25 cellular contexts compared by ENCODE assay signal in genomic region chr7:37304926-37305325, GRCh38.
A peak's percentile ranks its signal among the peaks of the same experiment; 100 is the strongest.
DNase-seq lines count a peak whose midpoint lies in the region; ATAC-seq, FAIRE-seq and TF ChIP-seq lines count a peak whose summit lies in the region.
"Had no signal": no experiment of that assay in that cellular context is flagged by ENCODE, and none has a peak within 500 bp of the region (broad histone marks: within the 10 kb centered on the region; RNA-seq: fewer than 3 reads in every experiment).

No MANE protein-coding gene starts in this region.

- H3K4me3 ChIP-seq in ascending aorta (peak overlapping the region in 1 of 2 donors; percentile 44), left lung (no peak overlapping the region), thoracic aorta (peak overlapping the region; percentile 39), small intestine (ENCODE audit: low read depth in 1 of 2, low read length in 2 of 2) (no peak overlapping the region)
- H3K4me3 ChIP-seq: HAP-1 had no signal

- DNase-seq in M059J (ENCODE audit: low read depth) (peak; percentile 55), ascending aorta (ENCODE audit: low spot score in 2 of 2) (no peak), left lung (no peak), thoracic aorta (ENCODE audit: low spot score) (no peak), small intestine (no peak), NCI-H187 treated with DMSO at 0.1 percent for 48 hours (lab: John Stamatoyannopoulos, UW) (no peak), caudate nucleus (lab: John Stamatoyannopoulos, UW) (no peak)
- DNase-seq: BE2C; CD4-positive, CD25-positive, alpha-beta regulatory T cell; GOT3; HFFc6; KG1; NCI-H1092; NCI-H1417 treated with DMSO at 0.1 percent for 48 hours; NCI-H1694 treated with DMSO at 0.1 percent for 48 hours; NCI-H2081 treated with DMSO at 0.1 percent for 48 hours; NCI-H2171; NCI-H226; NCI-H510A treated with DMSO at 0.1 percent for 48 hours; NCI-H774; SIG-M5; T-cell had no signal

- H3K27me3 ChIP-seq in ascending aorta, result no peaks in the 10 kb centered on the region
- H3K27me3 ChIP-seq in left lung, result no peaks in the 10 kb centered on the region
- no peaks in the 10 kb centered on the region for H3K27me3 ChIP-seq in thoracic aorta (replicated peaks; ENCODE audit: insufficient read depth)
- no peaks in the 10 kb centered on the region for H3K27me3 ChIP-seq in small intestine (ENCODE audit: control insufficient read depth in 2 of 2, insufficient read depth in 2 of 2, low read length in 2 of 2)
- H3K27me3 ChIP-seq: BE2C had no signal

- FAIRE-seq in small intestine (lab: Jason Lieb, UNC), result no peak
- FAIRE-seq: D721Med, RCC 7860 had no signal

- TF ChIP-seq CTCF in ascending aorta (IDR thresholded peaks at IDR 0.05) (no peak), left lung (IDR thresholded peaks at IDR 0.05) (no peak), thoracic aorta (IDR thresholded peaks at IDR 0.05) (no peak)

- H3K27ac ChIP-seq in ascending aorta, result peak overlapping the region; percentile 33 to 50
- peak overlapping the region; percentile 11 to 19 for H3K27ac ChIP-seq in left lung
- peak overlapping the region in 1 of 2 donors; percentile 19 for H3K27ac ChIP-seq in thoracic aorta
- no peak overlapping the region for H3K27ac ChIP-seq in small intestine (ENCODE audit: low read depth in 1 of 2, low read length in 1 of 2)
- no peak overlapping the region for H3K27ac ChIP-seq in caudate nucleus (ENCODE audit: low read depth, low read length)

- no peaks in the 10 kb centered on the region for H3K36me3 ChIP-seq in ascending aorta
- H3K36me3 ChIP-seq in left lung, result peaks cover 0 to 5% of the 10 kb centered on the region in 2 donors
- no peaks in the 10 kb centered on the region for H3K36me3 ChIP-seq in thoracic aorta
- no peaks in the 10 kb centered on the region for H3K36me3 ChIP-seq in small intestine (ENCODE audit: control insufficient read depth in 2 of 2, insufficient read depth in 2 of 2, low read length in 2 of 2)
- H3K36me3 ChIP-seq: BE2C, HAP-1 had no signal

- ATAC-seq in left lung, result no peak
- no peak for ATAC-seq in thoracic aorta (ENCODE audit: insufficient number of reproducible peaks, low FRiP score, low read depth)
- ATAC-seq: T-cell had no signal

- H3K4me1 ChIP-seq in ascending aorta, result peaks cover 0 to 2% of the 10 kb centered on the region in 2 donors
- H3K4me1 ChIP-seq in left lung, result peaks cover 0 to 4% of the 10 kb centered on the region in 2 donors
- peaks cover 0 to 22% of the 10 kb centered on the region in 2 donors for H3K4me1 ChIP-seq in thoracic aorta (ENCODE audit: control insufficient read depth in 1 of 2, low read depth in 2 of 2)
- no peaks in the 10 kb centered on the region for H3K4me1 ChIP-seq in small intestine (ENCODE audit: control insufficient read depth in 2 of 2, insufficient read depth in 1 of 2, low read depth in 1 of 2, low read length in 1 of 2)
- H3K4me1 ChIP-seq: BE2C, HAP-1 had no signal

- intact Hi-C loops in ascending aorta (cut with DNase I), result no loop called here
- intact Hi-C loops in left lung (cut with DNase I), result no loop called here

- WGBS in small intestine, 3 donors, result 73 to 82% (median 75%) methylated on average over 3 of the region's 3 CpGs

- H3K9me3 ChIP-seq in ascending aorta (no peaks in the 10 kb centered on the region), left lung (no peaks in the 10 kb centered on the region), thoracic aorta (no peaks in the 10 kb centered on the region), small intestine (ENCODE audit: control insufficient read depth, low read depth) (no peaks in the 10 kb centered on the region)
- H3K9me3 ChIP-seq: BE2C, HAP-1 had no signal

Comparison
In these comparisons a context has a peak if more than half of its experiments do, and no peak if none do; other contexts are left out.
1. H3K27ac ChIP-seq: peak in ascending aorta (2 of 2) and left lung (2 of 2); none in small intestine (0 of 2) and caudate nucleus (single experiment).